ENCODE assay signal across 13 cellular contexts in genomic region chr4:73006286-73006990, GRCh38.
DNase-seq lines count a peak whose midpoint lies in the region; ATAC-seq and TF ChIP-seq lines count a peak whose summit lies in the region.
"Had no signal": no experiment of that assay in that cellular context is flagged by ENCODE, and none has a peak within 500 bp of the region (broad histone marks: within the 10 kb centered on the region; RNA-seq: fewer than 3 reads in every experiment).

No MANE protein-coding gene starts in this region.

- H4K20me1 ChIP-seq in neural progenitor cell (ENCODE audit: low read depth) = no peaks in the 10 kb centered on the region

- no peaks in the 10 kb centered on the region for H3F3A ChIP-seq in neural progenitor cell (ENCODE audit: low read depth)

- no peak for TF ChIP-seq POLR2A in GM18505 (IDR thresholded peaks at IDR 0.05; ENCODE audit: borderline replicate concordance, extremely low read depth, insufficient read depth, insufficient read length)

- H3K27me3 ChIP-seq in dorsolateral prefrontal cortex (no peaks in the 10 kb centered on the region), neural progenitor cell (no peaks in the 10 kb centered on the region)

- H3K4me3 ChIP-seq in dorsolateral prefrontal cortex (no peak overlapping the region), neural progenitor cell (no peak overlapping the region)
- H3K4me3 ChIP-seq: psoas muscle had no signal

- peak; percentile 92 for ATAC-seq in GM18505 (IDR thresholded peaks at IDR 0.05; ENCODE audit: unreplicated experiment)
- peak; percentile 66 for ATAC-seq in GM19452 (IDR thresholded peaks at IDR 0.05; ENCODE audit: unreplicated experiment)
- peak; percentile 91 for ATAC-seq in HG02852 (IDR thresholded peaks at IDR 0.05; ENCODE audit: unreplicated experiment)
- peak; percentile 86 for ATAC-seq in HG03520 (IDR thresholded peaks at IDR 0.05; ENCODE audit: unreplicated experiment)
- ATAC-seq: psoas muscle had no signal

- no peak overlapping the region for H3K4me2 ChIP-seq in neural progenitor cell

- H3K36me3 Mint-ChIP-seq in type B pancreatic cell (no peaks in the 10 kb centered on the region), neural progenitor cell (no peaks in the 10 kb centered on the region)

- H2AFZ ChIP-seq in neural progenitor cell (replicated peaks) = no peak overlapping the region

- no peak overlapping the region for H3K9ac ChIP-seq in neural progenitor cell

- H3K27me3 Mint-ChIP-seq in type B pancreatic cell = peaks cover 14% of the 10 kb centered on the region
- no peaks in the 10 kb centered on the region for H3K27me3 Mint-ChIP-seq in neural progenitor cell (ENCODE audit: insufficient read depth, low read depth)

- H3K9me3 ChIP-seq in neural progenitor cell (ENCODE audit: low read depth) = no peaks in the 10 kb centered on the region
- H3K9me3 ChIP-seq: psoas muscle had no signal

- H3K27ac Mint-ChIP-seq in type B pancreatic cell (no peak overlapping the region), neural progenitor cell (no peak overlapping the region)

- no peaks in the 10 kb centered on the region for H3K36me3 ChIP-seq in neural progenitor cell

- no peaks in the 10 kb centered on the region for H3K79me2 ChIP-seq in neural progenitor cell (ENCODE audit: low read depth)

- no peaks in the 10 kb centered on the region for H3K4me1 Mint-ChIP-seq in type B pancreatic cell (ENCODE audit: unreplicated experiment)
- peaks cover 10% of the 10 kb centered on the region for H3K4me1 Mint-ChIP-seq in neural progenitor cell

- intact Hi-C loops in dorsolateral prefrontal cortex (cut with DNase I) = no loop called here

- H3K4me3 Mint-ChIP-seq in type B pancreatic cell = no peak overlapping the region
- no peak overlapping the region for H3K4me3 Mint-ChIP-seq in neural progenitor cell

- no peak for TF ChIP-seq CTCF in dorsolateral prefrontal cortex (IDR thresholded peaks at IDR 0.05 in 54 of 56, conservative IDR thresholded peaks at IDR 0.05 in 2 of 56; ENCODE audit: low read depth in 1 of 56, partially characterized antibody in 56 of 56)
- TF ChIP-seq CTCF in type B pancreatic cell (conservative IDR thresholded peaks at IDR 0.05) = no peak
- no peak for TF ChIP-seq CTCF in neural progenitor cell (IDR thresholded peaks at IDR 0.05)

- H3K9me3 Mint-ChIP-seq in type B pancreatic cell = no peaks in the 10 kb centered on the region
- peaks cover 9% of the 10 kb centered on the region for H3K9me3 Mint-ChIP-seq in neural progenitor cell

- H3K27ac ChIP-seq in dorsolateral prefrontal cortex = no peak overlapping the region
- H3K27ac ChIP-seq in neural progenitor cell = no peak overlapping the region
- H3K27ac ChIP-seq: psoas muscle had no signal

- DNase-seq in dorsolateral prefrontal cortex (no peak), type B pancreatic cell (ENCODE audit: extremely low spot score, unreplicated experiment) (no peak), GOT3 (lab: John Stamatoyannopoulos, UW) (no peak), neural progenitor cell (ENCODE audit: low spot score) (no peak)
- DNase-seq: activated CD4-positive, CD25-positive, alpha-beta regulatory T cell; foreskin fibroblast; Karpas-422; NCI-H2081; psoas muscle had no signal

- H3K4me1 ChIP-seq in neural progenitor cell = peaks cover 6% of the 10 kb centered on the region
- H3K4me1 ChIP-seq: psoas muscle had no signal
